ENCODE assay signal across 15 cellular contexts in the genomic region with DNA sequence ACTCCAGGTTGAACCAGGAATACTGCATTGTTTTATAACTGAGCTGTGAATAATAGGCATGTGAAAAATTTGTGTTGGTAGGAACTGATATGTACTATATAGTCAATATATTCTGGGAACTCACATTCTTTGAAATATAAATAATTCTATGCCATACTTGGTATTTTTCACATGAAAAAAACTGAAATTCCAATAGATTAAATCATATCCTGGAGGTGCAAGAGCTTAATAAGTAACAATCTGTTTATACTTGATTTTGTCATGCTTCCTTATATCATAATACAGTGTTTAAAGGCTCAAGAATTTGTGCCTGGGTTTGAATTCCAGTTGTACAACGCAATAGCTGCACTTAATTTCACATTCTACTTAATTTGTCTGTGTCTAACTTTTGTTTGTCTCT.
A peak's percentile ranks its signal among the peaks of the same experiment; 100 is the strongest.
DNase-seq lines count a peak whose midpoint lies in the region; ATAC-seq and TF ChIP-seq lines count a peak whose summit lies in the region.
"Had no signal": no experiment of that assay in that cellular context is flagged by ENCODE, and none has a peak within 500 bp of the region (broad histone marks: within the 10 kb centered on the region; RNA-seq: fewer than 3 reads in every experiment).

No MANE protein-coding gene starts in this region.

- H4K91ac ChIP-seq in mesenchymal stem cell (ENCODE audit: low read length) = no peak overlapping the region

- peak overlapping the region; percentile 77 for H3K9ac ChIP-seq in mesenchymal stem cell (ENCODE audit: low read length)

- H3K36me3 ChIP-seq in heart right ventricle (no peaks in the 10 kb centered on the region), mesenchymal stem cell (ENCODE audit: control insufficient read depth in 1 of 2, insufficient read depth in 2 of 2, low read depth in 1 of 2, low read length in 2 of 2) (no peaks in the 10 kb centered on the region)

- no peak overlapping the region for H4K8ac ChIP-seq in mesenchymal stem cell (ENCODE audit: low read length)

- H3K27me3 ChIP-seq in heart right ventricle (no peaks in the 10 kb centered on the region), mesenchymal stem cell (ENCODE audit: control insufficient read depth in 1 of 2, insufficient read depth in 1 of 2, low read length in 2 of 2) (no peaks in the 10 kb centered on the region)

- no peak overlapping the region for H3K18ac ChIP-seq in mesenchymal stem cell (ENCODE audit: low read depth in 1 of 2, low read length in 2 of 2)

- 75 to 92% methylated on average over 1 of the region's 1 CpG for WGBS in heart right ventricle, 2 donors
- WGBS in mesenchymal stem cell = no CpG with 5 or more reads among the region's 1 CpG

- no peak overlapping the region for H3K14ac ChIP-seq in mesenchymal stem cell (ENCODE audit: low read length in 2 of 2)

- intact Hi-C loops in heart right ventricle (cut with DNase I) = no loop called here
- intact Hi-C loops in left cardiac atrium (cut with DNase I) = no loop called here

- H2BK5ac ChIP-seq in mesenchymal stem cell (ENCODE audit: low read depth, low read length, poor library complexity, severe bottlenecking) = peak overlapping the region; percentile 73

- H3K23ac ChIP-seq in mesenchymal stem cell (ENCODE audit: low read length in 2 of 2) = no peak overlapping the region

- H3K79me1 ChIP-seq in mesenchymal stem cell (replicated peaks; ENCODE audit: low read length, poor library complexity, severe bottlenecking) = no peaks in the 10 kb centered on the region

- H3K4me2 ChIP-seq in mesenchymal stem cell (ENCODE audit: low read length, poor library complexity, severe bottlenecking) = no peak overlapping the region
- H3K4me2 ChIP-seq: smooth muscle cell had no signal

- H3K9me3 ChIP-seq in heart right ventricle (peaks cover 0 to 12% (median 0%) of the 10 kb centered on the region in 11 donors), mesenchymal stem cell (ENCODE audit: control insufficient read depth, low read length) (no peaks in the 10 kb centered on the region)

- ATAC-seq in heart right ventricle (no peak), left cardiac atrium (no peak), HG03439 (IDR thresholded peaks at IDR 0.05; ENCODE audit: unreplicated experiment) (no peak)
- ATAC-seq: activated CD8-positive, alpha-beta memory T cell treated with anti-CD3 and anti-CD28 coated beads, Interleukin-2, amount 10 ng/mL, durations not matched to agents 7 days and 5 days; left colon; naive thymus-derived CD4-positive, alpha-beta T cell had no signal

- H2BK120ac ChIP-seq in mesenchymal stem cell (ENCODE audit: low read depth, low read length) = no peak overlapping the region

- no peak overlapping the region for H2BK12ac ChIP-seq in mesenchymal stem cell (ENCODE audit: low read length in 2 of 2)

- H3K4me1 ChIP-seq in heart right ventricle (no peaks in the 10 kb centered on the region), mesenchymal stem cell (ENCODE audit: control insufficient read depth, insufficient read depth, low read depth, low read length) (no peaks in the 10 kb centered on the region)

- H2AFZ ChIP-seq in mesenchymal stem cell (ENCODE audit: low read depth, low read length) = no peak overlapping the region

- DNase-seq in heart right ventricle = no peak
- no peak for DNase-seq in left cardiac atrium
- DNase-seq in epithelial cell of esophagus (ENCODE audit: low read depth) = peak; percentile 47
- DNase-seq in mesenchymal stem cell = no peak
- DNase-seq in DMS114 treated with DMSO at 0.1 percent for 48 hours (lab: John Stamatoyannopoulos, UW; ENCODE audit: unreplicated experiment) = no peak
- DNase-seq in activated CD4-positive, alpha-beta T cell treated with anti-CD3 and anti-CD28 coated beads for 48 hours = no peak
- no peak for DNase-seq in AG20443 (ENCODE audit: low spot score)
- DNase-seq: activated CD8-positive, alpha-beta memory T cell treated with anti-CD3 and anti-CD28 coated beads, Interleukin-2, amount 10 ng/mL, durations not matched to agents 7 days and 5 days; activated naive CD4-positive, alpha-beta T cell; left colon; MM.1S; naive thymus-derived CD4-positive, alpha-beta T cell had no signal

- H3K4me3 ChIP-seq in heart right ventricle (no peak overlapping the region), epithelial cell of esophagus (ENCODE audit: low read length) (no peak overlapping the region), mesenchymal stem cell (ENCODE audit: insufficient read depth in 1 of 2, low read depth in 1 of 2, low read length in 2 of 2) (peak overlapping the region in 1 of 2 experiments; percentile 48)
- H3K4me3 ChIP-seq: smooth muscle cell had no signal

- H2AK5ac ChIP-seq in mesenchymal stem cell (ENCODE audit: low read length, severe bottlenecking) = no peak overlapping the region

- no peak overlapping the region for H2BK15ac ChIP-seq in mesenchymal stem cell (ENCODE audit: low read depth, poor library complexity, severe bottlenecking)

- peak overlapping the region in 6 of 10 donors; percentile 14 to 61 (median 53) for H3K27ac ChIP-seq in heart right ventricle
- peak overlapping the region; percentile 97 for H3K27ac ChIP-seq in mesenchymal stem cell (ENCODE audit: low read length, poor library complexity, severe bottlenecking)
- H3K27ac ChIP-seq: VCaP had no signal

- no peak overlapping the region for H3K4ac ChIP-seq in mesenchymal stem cell (ENCODE audit: low read depth in 1 of 2, low read length in 2 of 2)

- TF ChIP-seq CTCF in heart right ventricle (IDR thresholded peaks at IDR 0.05) = no peak
- TF ChIP-seq CTCF in epithelial cell of esophagus (IDR thresholded peaks at IDR 0.05; ENCODE audit: insufficient read depth, low read depth, low read length, missing control alignments) = no peak
